ENCODE assay signal across 8 cellular contexts in genomic region chr7:100693312-100694195, GRCh38.
DNase-seq lines count a peak whose midpoint lies in the region; ATAC-seq lines count a peak whose summit lies in the region.

No MANE protein-coding gene starts in this region.

- H3K27ac Mint-ChIP-seq in T-helper 1 cell treated with Interleukin-12 subunit alpha and Interleukin-12 subunit beta and Interleukin-4 antibody, amounts not matched to agents 30 μg/mL and 1 μg/mL, for 36 hours: peak overlapping the region; percentile 95
- peak overlapping the region; percentile 91 for H3K27ac Mint-ChIP-seq in activated naive CD8-positive, alpha-beta T cell treated with anti-CD3 and anti-CD28 coated beads, Interleukin-2, amount 50 U/mL, for 24 hours
- H3K27ac Mint-ChIP-seq in stimulated activated naive CD8-positive, alpha-beta T cell treated with anti-CD3 and anti-CD28 coated beads, Interleukin-15, Interleukin-2, amounts not matched to agents 100 ng/mL and 50 ng/mL, for 24 hours: peak overlapping the region; percentile 94

- H3K4me3 Mint-ChIP-seq in T-helper 1 cell treated with Interleukin-12 subunit alpha and Interleukin-12 subunit beta and Interleukin-4 antibody, amounts not matched to agents 30 μg/mL and 1 μg/mL, for 36 hours: peak overlapping the region; percentile 99
- peak overlapping the region; percentile 98 for H3K4me3 Mint-ChIP-seq in activated naive CD8-positive, alpha-beta T cell treated with anti-CD3 and anti-CD28 coated beads, Interleukin-2, amount 50 U/mL, for 24 hours
- H3K4me3 Mint-ChIP-seq in stimulated activated naive CD8-positive, alpha-beta T cell treated with anti-CD3 and anti-CD28 coated beads, Interleukin-15, Interleukin-2, amounts not matched to agents 100 ng/mL and 50 ng/mL, for 24 hours: peak overlapping the region; percentile 97

- DNase-seq in T-helper 1 cell: no peak
- DNase-seq in activated naive CD8-positive, alpha-beta T cell treated with anti-CD3 and anti-CD28 coated beads, Interleukin-2, amount 50 U/mL, for 24 hours: no peak
- no peak for DNase-seq in MV-4-11 (lab: John Stamatoyannopoulos, UW)
- DNase-seq in cortex of kidney (lab: John Stamatoyannopoulos, UW): no peak

- H3K27me3 Mint-ChIP-seq in T-helper 1 cell treated with Interleukin-12 subunit alpha and Interleukin-12 subunit beta and Interleukin-4 antibody, amounts not matched to agents 30 μg/mL and 1 μg/mL, for 36 hours (ENCODE audit: low read depth): peaks cover 16% of the 10 kb centered on the region
- H3K27me3 Mint-ChIP-seq in activated naive CD8-positive, alpha-beta T cell treated with anti-CD3 and anti-CD28 coated beads, Interleukin-2, amount 50 U/mL, for 24 hours: peaks cover 9% of the 10 kb centered on the region
- H3K27me3 Mint-ChIP-seq in stimulated activated naive CD8-positive, alpha-beta T cell treated with anti-CD3 and anti-CD28 coated beads, Interleukin-15, Interleukin-2, amounts not matched to agents 100 ng/mL and 50 ng/mL, for 24 hours: no peaks in the 10 kb centered on the region

- peak; percentile 25 for ATAC-seq in HG03108 (IDR thresholded peaks at IDR 0.05; ENCODE audit: unreplicated experiment)
- peak; percentile 22 for ATAC-seq in activated naive CD8-positive, alpha-beta T cell treated with anti-CD3 and anti-CD28 coated beads, Interleukin-2, amount 50 U/mL, for 24 hours

- peak overlapping the region; percentile 89 for H3K4me3 ChIP-seq in iPS-18c (ENCODE audit: insufficient read depth, low read depth, low read length)

- peaks cover 2% of the 10 kb centered on the region for H3K9me3 ChIP-seq in iPS-18c (ENCODE audit: control insufficient read depth, insufficient read depth, low read length)

- peaks cover 22% of the 10 kb centered on the region for H3K4me1 Mint-ChIP-seq in T-helper 1 cell treated with Interleukin-12 subunit alpha and Interleukin-12 subunit beta and Interleukin-4 antibody, amounts not matched to agents 30 μg/mL and 1 μg/mL, for 36 hours (ENCODE audit: low read depth)
- peaks cover 49% of the 10 kb centered on the region for H3K4me1 Mint-ChIP-seq in activated naive CD8-positive, alpha-beta T cell treated with anti-CD3 and anti-CD28 coated beads, Interleukin-2, amount 50 U/mL, for 24 hours
- peaks cover 48% of the 10 kb centered on the region for H3K4me1 Mint-ChIP-seq in stimulated activated naive CD8-positive, alpha-beta T cell treated with anti-CD3 and anti-CD28 coated beads, Interleukin-15, Interleukin-2, amounts not matched to agents 100 ng/mL and 50 ng/mL, for 24 hours (ENCODE audit: low read depth)

- H3K9me3 Mint-ChIP-seq in T-helper 1 cell treated with Interleukin-12 subunit alpha and Interleukin-12 subunit beta and Interleukin-4 antibody, amounts not matched to agents 30 μg/mL and 1 μg/mL, for 36 hours: no peaks in the 10 kb centered on the region
- H3K9me3 Mint-ChIP-seq in activated naive CD8-positive, alpha-beta T cell treated with anti-CD3 and anti-CD28 coated beads, Interleukin-2, amount 50 U/mL, for 24 hours: no peaks in the 10 kb centered on the region
- H3K9me3 Mint-ChIP-seq in stimulated activated naive CD8-positive, alpha-beta T cell treated with anti-CD3 and anti-CD28 coated beads, Interleukin-15, Interleukin-2, amounts not matched to agents 100 ng/mL and 50 ng/mL, for 24 hours: no peaks in the 10 kb centered on the region

- H3K36me3 Mint-ChIP-seq in T-helper 1 cell treated with Interleukin-12 subunit alpha and Interleukin-12 subunit beta and Interleukin-4 antibody, amounts not matched to agents 30 μg/mL and 1 μg/mL, for 36 hours (ENCODE audit: low read depth): peaks cover 10% of the 10 kb centered on the region
- H3K36me3 Mint-ChIP-seq in activated naive CD8-positive, alpha-beta T cell treated with anti-CD3 and anti-CD28 coated beads, Interleukin-2, amount 50 U/mL, for 24 hours (ENCODE audit: low read depth): peaks cover 5% of the 10 kb centered on the region
- H3K36me3 Mint-ChIP-seq in stimulated activated naive CD8-positive, alpha-beta T cell treated with anti-CD3 and anti-CD28 coated beads, Interleukin-15, Interleukin-2, amounts not matched to agents 100 ng/mL and 50 ng/mL, for 24 hours (ENCODE audit: low read depth): peaks cover 15% of the 10 kb centered on the region
